Comparison of ENCODE assay signal across 8 cellular contexts in genomic region chr22:29394931-29395581, GRCh38. TPM values are rescaled to one million over a fixed set of nuclear protein-coding genes. Genes with fewer than 3 reads are reported as not detected.
A peak's percentile ranks its signal among the peaks of the same experiment; 100 is the strongest.
DNase-seq lines count a peak whose midpoint lies in the region; ATAC-seq, FAIRE-seq and TF ChIP-seq lines count a peak whose summit lies in the region.

No MANE protein-coding gene starts in this region.

- 0 out of 2 replicates have a peak overlapping the region, but pooled peaks have one; percentile 9 for H3K4me2 ChIP-seq in HepG2 (ENCODE audit: low read depth, low read length)

- peaks cover 4 to 7% (median 5%) of the 10 kb centered on the region in 3 donors for H3K4me1 Mint-ChIP-seq in CD8-positive, alpha-beta memory T cell

- BruUV-seq in HepG2 (replicated peaks; lab: Mats Ljungman, UMichigan) = no TSS peak

- peak overlapping the region in 1 of 8 donors; percentile 14 for H3K27ac Mint-ChIP-seq in CD8-positive, alpha-beta memory T cell

- no peak overlapping the region for H3K9ac ChIP-seq in HepG2 (ENCODE audit: insufficient read depth, low read depth, low read length)

- TF ChIP-seq EP300 in HepG2 (IDR thresholded peaks at IDR 0.05; ENCODE audit: low read depth in 2 of 2, low read length in 2 of 2) (no peak), HepG2 (CRISPR knock-in tag; IDR thresholded peaks at IDR 0.05; ENCODE audit: borderline replicate concordance) (no peak)

- peak; percentile 42 to 71 (median 51) for DNase-seq in CD8-positive, alpha-beta memory T cell
- DNase-seq in NCI-H460 (ENCODE audit: extremely low read depth, low read depth) = peak; percentile 64
- peak; percentile 56 for DNase-seq in activated CD4-positive, alpha-beta T cell treated with anti-CD3 and anti-CD28 coated beads for 1 hour
- DNase-seq in coronary artery (ENCODE audit: low spot score) = peak; percentile 74
- peak; percentile 70 for DNase-seq in HepG2 (ENCODE audit: low spot score)
- peak; percentile 37 to 51 (median 42) for DNase-seq in stimulated activated CD4-positive, alpha-beta T cell treated with anti-CD3 and anti-CD28 coated beads, TNF-alpha, amount 100 ng/mL, for 1 hour (ENCODE audit: low read depth in 3 of 3, low spot score in 1 of 3)
- DNase-seq in GOT3 (lab: John Stamatoyannopoulos, UW) = no peak

- TF ChIP-seq POLR2A in HepG2 (IDR thresholded peaks at IDR 0.05; ENCODE audit: insufficient read depth in 1 of 2, low read depth in 2 of 2, low read length in 2 of 2) = no peak

- in situ Hi-C loops in HepG2 (cut with HindIII; ENCODE audit: extremely low pct_ligation_motif_present, low pct_unique_long_range_greater_than_20kb) = loop anchor here (10.0 kb wide), 1 partner anchor 120 kb away; no protein-coding TSS in a partner anchor

- no peak overlapping the region for H2AFZ ChIP-seq in HepG2 (ENCODE audit: low read length)

- CTCF ChIA-PET in CD8-positive, alpha-beta memory T cell (lab: Charles Lee) = interaction anchor here (0.7 to 1.2 kb wide), 3 partner anchors 8 to 92 kb away, joined by 3 to 4 read pairs (median 3); no protein-coding TSS in a partner anchor
- CTCF ChIA-PET in HepG2 (lab: Yijun Ruan, JAX; ENCODE audit: low intra/inter-chr PET ratio, low total read pairs) = interaction anchor here (1.6 kb wide), 1 partner anchor 130 kb away, joined by 13 read pairs; no protein-coding TSS in a partner anchor

- peak; percentile 80 for TF ChIP-seq RAD21 in HepG2 (CRISPR knock-in tag; IDR thresholded peaks at IDR 0.05)

- H3K36me3 Mint-ChIP-seq in CD8-positive, alpha-beta memory T cell = no peaks in the 10 kb centered on the region

- no peaks in the 10 kb centered on the region for H3K27me3 Mint-ChIP-seq in CD8-positive, alpha-beta memory T cell

- peak overlapping the region in 1 of 7 donors; percentile 55 for H3K4me3 Mint-ChIP-seq in CD8-positive, alpha-beta memory T cell

- H3K27ac ChIP-seq in CD8-positive, alpha-beta memory T cell (ENCODE audit: low read depth, low read length) = no peak overlapping the region
- H3K27ac ChIP-seq in coronary artery = no peak overlapping the region
- H3K27ac ChIP-seq in HepG2 (ENCODE audit: extremely low read length, insufficient read depth, low read length) = no peak overlapping the region

- no peak for FAIRE-seq in HepG2 (lab: Jason Lieb, UNC)

- WGBS in HepG2 (ENCODE audit: low lambda C conversion rate) = 2% methylated on average over 10 of the region's 10 CpGs

- no peaks in the 10 kb centered on the region for H4K20me1 ChIP-seq in HepG2 (ENCODE audit: insufficient read depth, low read length)

- intact Hi-C loops in HepG2 (cut with micrococcal nuclease; ENCODE audit: unreplicated experiment) = loop anchor here (1.0 kb wide), 1 partner anchor 129 kb away; no protein-coding TSS in a partner anchor

- ATAC-seq in HG02642 (IDR thresholded peaks at IDR 0.05; ENCODE audit: poor library complexity, unreplicated experiment) (peak; percentile 63), HepG2 (peak; percentile 91)

- H3K36me3 ChIP-seq in CD8-positive, alpha-beta memory T cell (ENCODE audit: insufficient read depth, low read length) = no peaks in the 10 kb centered on the region
- H3K36me3 ChIP-seq in HepG2 (replicated peaks in 1 of 2; ENCODE audit: control insufficient read depth in 1 of 2, insufficient read depth in 2 of 2, low read length in 2 of 2) = no peaks in the 10 kb centered on the region

- no peaks in the 10 kb centered on the region for H3K79me2 ChIP-seq in HepG2 (ENCODE audit: insufficient read depth, low read length)

- TF ChIP-seq CTCF in coronary artery (IDR thresholded peaks at IDR 0.05) (peak; percentile 67), HepG2 (CRISPR knock-in tag; IDR thresholded peaks at IDR 0.05) (peak; percentile 93)

- no peaks in the 10 kb centered on the region for H3K9me3 Mint-ChIP-seq in CD8-positive, alpha-beta memory T cell

- no peaks in the 10 kb centered on the region for H3K9me3 ChIP-seq in CD8-positive, alpha-beta memory T cell (ENCODE audit: low read length)
- H3K9me3 ChIP-seq in HepG2 (ENCODE audit: low read length) = no peaks in the 10 kb centered on the region

- H3K4me1 ChIP-seq in CD8-positive, alpha-beta memory T cell (ENCODE audit: insufficient read depth, low read length) = no peaks in the 10 kb centered on the region
- H3K4me1 ChIP-seq in HepG2 (ENCODE audit: insufficient read depth, low read length) = peaks cover 35% of the 10 kb centered on the region

- no peak overlapping the region for H3K4me3 ChIP-seq in CD8-positive, alpha-beta memory T cell (ENCODE audit: low read length)
- no peak overlapping the region for H3K4me3 ChIP-seq in coronary artery
- no peak overlapping the region for H3K4me3 ChIP-seq in HepG2 (replicated peaks in 1 of 3; ENCODE audit: insufficient read depth in 1 of 3, low read depth in 2 of 3, low read length in 3 of 3)

- POLR2A ChIA-PET in CD8-positive, alpha-beta memory T cell (lab: Charles Lee) = no interaction called here
- POLR2A ChIA-PET in HepG2 (lab: Yijun Ruan, JAX) = no interaction called here

- H3K27me3 ChIP-seq in CD8-positive, alpha-beta memory T cell (ENCODE audit: insufficient read depth, low read length, poor library complexity, severe bottlenecking) = no peaks in the 10 kb centered on the region
- H3K27me3 ChIP-seq in HepG2 (ENCODE audit: control insufficient read depth in 1 of 2, insufficient read depth in 2 of 2, low read length in 2 of 2) = no peaks in the 10 kb centered on the region; a peak in 1 of 5 replicates

TF ChIP-seq in HepG2, 621 proteins besides CTCF, POLR2A, EP300 and RAD21 (continues in another document):
- TF ChIP-seq KMT2B (CRISPR knock-in tag; IDR thresholded peaks at IDR 0.05) (no peak), ZNF331 (CRISPR knock-in tag; IDR thresholded peaks at IDR 0.05) (no peak)

RNA-seq across cellular contexts. Expression of gene AP1B1, which starts 6.7 kb away (rescaled TPM):
- total RNA-seq in CD8-positive, alpha-beta memory T cell = 10 to 100 TPM; 75.0 to 75.1 TPM
- polyA plus RNA-seq in CD8-positive, alpha-beta memory T cell = 22.9 TPM
- 28.6 TPM in 2 replicates for total RNA-seq in NCI-H460 (2014; rRNA removed; shearing (Covaris generic))
- 29.5 and 58.6 TPM in 2 replicates for polyA plus RNA-seq in NCI-H460 (2014; cell fraction: nucleus; rRNA removed)
- total RNA-seq in HepG2 (2016; rRNA removed; fragmentation: Illumina TruSeq; extraction: Trizol) = 28.9 and 29.7 TPM in 2 replicates
- 5.7 and 5.9 TPM in 2 replicates for total RNA-seq in HepG2 (2016; cell fraction: cytosol; rRNA removed; fragmentation: Illumina TruSeq; extraction: Trizol; ENCODE audit: low read depth)
- 26.4 and 28.8 TPM in 2 replicates for total RNA-seq in HepG2 (2016; cell fraction: insoluble cytoplasmic fraction; rRNA removed; fragmentation: Illumina TruSeq; extraction: Trizol)
- total RNA-seq in HepG2 (2016; cell fraction: membrane; rRNA removed; fragmentation: Illumina TruSeq; extraction: Trizol) = 13.5 and 15.5 TPM in 2 replicates
- 18.1 and 19.1 TPM in 2 replicates for total RNA-seq in HepG2 (2016; cell fraction: nucleus; rRNA removed; fragmentation: Illumina TruSeq; extraction: Trizol)
- 26.0 and 26.6 TPM in 2 replicates for polyA plus RNA-seq in HepG2 (2011; rRNA removed)
- 16.8 and 22.0 TPM in 2 replicates for polyA plus RNA-seq in HepG2 (2011; cell fraction: cytosol; rRNA removed)
- 34.0 and 38.2 TPM in 2 replicates for polyA plus RNA-seq in HepG2 (2011; cell fraction: nucleus; rRNA removed)
- 20.3 and 22.7 TPM in 2 replicates for polyA plus RNA-seq in HepG2 (2012)
- 4.3 and 4.6 TPM in 2 replicates for polyA plus RNA-seq in HepG2 (2016; cell fraction: cytosol; fragmentation: Illumina TruSeq; extraction: Trizol; ENCODE audit: low read depth)
- 22.1 and 30.0 TPM in 2 replicates for polyA plus RNA-seq in HepG2 (2016; cell fraction: insoluble cytoplasmic fraction; fragmentation: Illumina TruSeq; extraction: Trizol; ENCODE audit: low read depth)
- 9.7 and 10.4 TPM in 2 replicates for polyA plus RNA-seq in HepG2 (2016; cell fraction: membrane; fragmentation: Illumina TruSeq; extraction: Trizol; ENCODE audit: low read depth)
- polyA plus RNA-seq in HepG2 (2016; cell fraction: nucleus; fragmentation: Illumina TruSeq; extraction: Trizol; ENCODE audit: insufficient read depth, low read depth) = 30.2 and 32.6 TPM in 2 replicates
- polyA minus RNA-seq in HepG2 (2011; rRNA and poly(A)+ RNA removed; ENCODE audit: low replicate concordance) = 92.9 and 98.5 TPM in 2 replicates
- polyA minus RNA-seq in HepG2 (2011; cell fraction: cytosol; rRNA and poly(A)+ RNA removed) = 32.7 and 33.4 TPM in 2 replicates
- polyA minus RNA-seq in HepG2 (2011; cell fraction: nucleus; rRNA and poly(A)+ RNA removed) = 19.2 and 21.4 TPM in 2 replicates

RNA-seq across cellular contexts. Expression of gene RFPL1, which starts 43.3 kb away (rescaled TPM):
- not detected for total RNA-seq in CD8-positive, alpha-beta memory T cell
- polyA plus RNA-seq in CD8-positive, alpha-beta memory T cell = not detected
- total RNA-seq in NCI-H460 (2014; rRNA removed; shearing (Covaris generic)) = not detected in 2 replicates
- polyA plus RNA-seq in NCI-H460 (2014; cell fraction: nucleus; rRNA removed) = not detected in 2 replicates
- total RNA-seq in HepG2 (2016; rRNA removed; fragmentation: Illumina TruSeq; extraction: Trizol) = not detected in 2 replicates
- total RNA-seq in HepG2 (2016; cell fraction: cytosol; rRNA removed; fragmentation: Illumina TruSeq; extraction: Trizol; ENCODE audit: low read depth) = not detected in 2 replicates
- not detected in 2 replicates for total RNA-seq in HepG2 (2016; cell fraction: insoluble cytoplasmic fraction; rRNA removed; fragmentation: Illumina TruSeq; extraction: Trizol)
- not detected in 2 replicates for total RNA-seq in HepG2 (2016; cell fraction: membrane; rRNA removed; fragmentation: Illumina TruSeq; extraction: Trizol)
- not detected in 2 replicates for total RNA-seq in HepG2 (2016; cell fraction: nucleus; rRNA removed; fragmentation: Illumina TruSeq; extraction: Trizol)
- polyA plus RNA-seq in HepG2 (2011; rRNA removed) = not detected in 2 replicates
- polyA plus RNA-seq in HepG2 (2011; cell fraction: cytosol; rRNA removed) = not detected in 2 replicates
- not detected in 2 replicates for polyA plus RNA-seq in HepG2 (2011; cell fraction: nucleus; rRNA removed)
- not detected in 2 replicates for polyA plus RNA-seq in HepG2 (2012)
- polyA plus RNA-seq in HepG2 (2016; cell fraction: cytosol; fragmentation: Illumina TruSeq; extraction: Trizol; ENCODE audit: low read depth) = not detected in 2 replicates
- not detected in 2 replicates for polyA plus RNA-seq in HepG2 (2016; cell fraction: insoluble cytoplasmic fraction; fragmentation: Illumina TruSeq; extraction: Trizol; ENCODE audit: low read depth)
- polyA plus RNA-seq in HepG2 (2016; cell fraction: membrane; fragmentation: Illumina TruSeq; extraction: Trizol; ENCODE audit: low read depth) = not detected in 2 replicates
- polyA plus RNA-seq in HepG2 (2016; cell fraction: nucleus; fragmentation: Illumina TruSeq; extraction: Trizol; ENCODE audit: insufficient read depth, low read depth) = not detected in 2 replicates
- polyA minus RNA-seq in HepG2 (2011; rRNA and poly(A)+ RNA removed; ENCODE audit: low replicate concordance) = not detected in 2 replicates
- polyA minus RNA-seq in HepG2 (2011; cell fraction: cytosol; rRNA and poly(A)+ RNA removed) = not detected in 2 replicates
- polyA minus RNA-seq in HepG2 (2011; cell fraction: nucleus; rRNA and poly(A)+ RNA removed) = not detected in 2 replicates
